In the genomic region with DNA sequence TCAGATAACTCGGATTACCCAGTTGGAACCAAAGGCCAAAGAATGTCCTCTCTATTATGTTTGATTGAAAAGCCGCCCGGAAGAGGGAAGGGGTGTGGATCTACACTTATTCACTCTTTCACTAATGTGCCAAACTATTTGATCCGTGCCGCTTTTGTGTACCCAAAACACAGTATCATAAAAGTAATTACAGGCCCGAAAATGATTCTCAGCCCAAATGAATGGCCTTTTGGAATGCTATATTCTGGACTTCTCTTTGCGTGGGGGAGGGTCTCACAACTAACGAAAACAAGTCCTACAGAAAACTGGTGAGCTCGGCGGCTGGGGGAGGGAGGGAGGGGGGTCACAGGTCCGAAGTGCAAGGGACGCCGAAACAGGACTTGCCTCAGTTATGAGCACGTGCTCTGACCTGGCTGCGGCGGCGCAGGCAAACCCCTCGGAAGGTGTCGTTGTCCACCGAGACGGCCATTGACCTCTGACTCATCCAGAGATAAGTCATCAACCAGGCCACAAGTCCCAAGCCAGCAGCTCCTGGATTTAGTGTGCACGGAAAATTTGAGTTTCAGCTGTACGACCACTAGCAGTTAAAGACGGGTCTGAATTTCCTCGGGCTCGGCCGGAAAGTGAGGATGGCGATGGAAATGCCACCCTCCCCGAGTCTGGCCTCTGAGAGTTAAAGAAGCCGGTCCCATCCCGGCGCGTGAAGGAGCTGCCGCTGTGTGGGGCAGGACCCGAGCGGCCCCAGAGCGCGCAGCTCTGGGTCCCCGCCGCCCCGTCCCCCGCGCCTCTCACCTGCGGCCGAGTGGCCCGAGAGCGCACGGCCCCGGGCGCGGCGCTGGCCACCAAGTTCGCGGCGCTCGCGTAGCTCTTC, we compare ENCODE assay signal across 8 cellular contexts. TPM values are rescaled to one million over a fixed set of nuclear protein-coding genes. Genes with fewer than 3 reads are reported as not detected.
DNase-seq lines count a peak whose midpoint lies in the region; ATAC-seq, FAIRE-seq and TF ChIP-seq lines count a peak whose summit lies in the region.

No MANE protein-coding gene starts in this region.

- H3K4me3 ChIP-seq in ascending aorta: peak overlapping the region; percentile 82 to 85
- peak overlapping the region; percentile 73 to 77 for H3K4me3 ChIP-seq in right atrium auricular region

- peaks cover 0 to 3% of the 10 kb centered on the region in 2 donors for H3K4me1 ChIP-seq in ascending aorta
- H3K4me1 ChIP-seq in right atrium auricular region: peaks cover 0 to 34% of the 10 kb centered on the region in 2 donors

- H3K27me3 ChIP-seq in ascending aorta (no peaks in the 10 kb centered on the region), right atrium auricular region (no peaks in the 10 kb centered on the region)

- TF ChIP-seq CTCF in ascending aorta (IDR thresholded peaks at IDR 0.05) (no peak), right atrium auricular region (IDR thresholded peaks at IDR 0.05) (no peak)

- no peak for FAIRE-seq in HTR-8/SVneo (lab: Jason Lieb, UNC)

- DNase-seq in COLO829 (ENCODE audit: low spot score) (peak; percentile 46), HTR-8/SVneo (ENCODE audit: insufficient read length, low spot score) (peak; percentile 73), ascending aorta (ENCODE audit: low spot score in 2 of 2) (peak in 1 of 2 donors; percentile 82), right atrium auricular region (ENCODE audit: low spot score) (peak; percentile 83), posterior cingulate gyrus (peak; percentile 13 to 86 (median 38)), GF-D8 (lab: John Stamatoyannopoulos, UW) (no peak)

- intact Hi-C loops in ascending aorta (cut with DNase I) (loop anchor here (2.0 to 5.0 kb wide), 3 partner anchors 83 to 227 kb away; a partner anchor contains a TSS), posterior cingulate gyrus (cut with DNase I) (loop anchor here (5.0 kb wide), 2 partner anchors 38 to 47 kb away; a partner anchor contains a TSS)

- peak overlapping the region; percentile 92 for H3K27ac ChIP-seq in ascending aorta
- H3K27ac ChIP-seq in right atrium auricular region: peak overlapping the region; percentile 87 to 96

- H3K9me3 ChIP-seq in ascending aorta (no peaks in the 10 kb centered on the region), right atrium auricular region (no peaks in the 10 kb centered on the region)

- no peaks in the 10 kb centered on the region for H3K36me3 ChIP-seq in ascending aorta
- no peaks in the 10 kb centered on the region for H3K36me3 ChIP-seq in right atrium auricular region

- ATAC-seq in GM18867 (IDR thresholded peaks at IDR 0.05; ENCODE audit: unreplicated experiment): no peak
- ATAC-seq in GM21515 (IDR thresholded peaks at IDR 0.05; ENCODE audit: unreplicated experiment): no peak

RNA-seq across cellular contexts. Expression of a gene that starts 0.7 kb away (rescaled TPM):
- total RNA-seq in ascending aorta (110 TPM), right atrium auricular region (100 to 1,000 TPM; 107 to 118 TPM)

RNA-seq across cellular contexts. Expression of a gene that starts 47.7 kb away (rescaled TPM):
- not detected for total RNA-seq in ascending aorta
- total RNA-seq in right atrium auricular region: not detected
